Comparison of ENCODE assay signal across 2 cellular contexts in genomic region chr7:113170591-113170990, GRCh38.
A peak's percentile ranks its signal among the peaks of the same experiment; 100 is the strongest.
TF ChIP-seq lines count a peak whose summit lies in the region.

No MANE protein-coding gene starts in this region.

TF ChIP-seq in K562, 482 proteins besides CTCF, POLR2A, EP300 and RAD21:
- TF ChIP-seq CEBPB (tag; IDR thresholded peaks at IDR 0.05), result peak; percentile 19; the same call in 1 of the 2 replicates
- no peak for TF ChIP-seq MCM5 (IDR thresholded peaks at IDR 0.05; ENCODE audit: low read depth)

TF ChIP-seq in HepG2, 621 proteins besides CTCF, POLR2A, EP300 and RAD21:
- TF ChIP-seq CEBPB (IDR thresholded peaks at IDR 0.05; ENCODE audit: borderline replicate concordance, low read depth, low read length), result peak; percentile 15; the same call in 1 of the 2 replicates
- TF ChIP-seq HDAC2 (CRISPR knock-in tag; IDR thresholded peaks at IDR 0.05), result no peak
